ENCODE assay signal across 24 cellular contexts in genomic region chr6:6620752-6621151, GRCh38. TPM values are rescaled to one million over a fixed set of nuclear protein-coding genes. Genes with fewer than 3 reads are reported as not detected.
DNase-seq lines count a peak whose midpoint lies in the region; ATAC-seq and TF ChIP-seq lines count a peak whose summit lies in the region.
"Had no signal": no experiment of that assay in that cellular context is flagged by ENCODE, and none has a peak within 500 bp of the region (broad histone marks: within the 10 kb centered on the region; RNA-seq: fewer than 3 reads in every experiment).

No MANE protein-coding gene starts in this region.

- H3K36me3 Mint-ChIP-seq in naive B cell = peaks cover 27 to 34% of the 10 kb centered on the region in 2 donors
- H3K36me3 Mint-ChIP-seq: CD8-positive, alpha-beta memory T cell had no signal

- WGBS in right cardiac atrium = 45% methylated on average over 4 of the region's 4 CpGs

- H3K36me3 ChIP-seq in right atrium auricular region (no peaks in the 10 kb centered on the region), subcutaneous abdominal adipose tissue (ENCODE audit: control insufficient read depth in 5 of 5, insufficient read depth in 5 of 5, low read length in 5 of 5) (no peaks in the 10 kb centered on the region)
- H3K36me3 ChIP-seq: BE2C, HAP-1 had no signal

- H3K4me3 Mint-ChIP-seq in naive B cell = no peak overlapping the region
- H3K4me3 Mint-ChIP-seq: CD14-positive monocyte; CD4-positive, alpha-beta T cell; CD8-positive, alpha-beta memory T cell had no signal

- no peaks in the 10 kb centered on the region for H3K27me3 Mint-ChIP-seq in naive B cell
- H3K27me3 Mint-ChIP-seq: CD4-positive, alpha-beta T cell; CD8-positive, alpha-beta memory T cell had no signal

- no peak overlapping the region for H3K9ac ChIP-seq in subcutaneous abdominal adipose tissue (ENCODE audit: low read length in 5 of 5)
- H3K9ac ChIP-seq: BLaER1 treated with 17β-estradiol and CSF1 and Interleukin-3, amounts not matched to agents 10 nM and 100 nM had no signal

- no peaks in the 10 kb centered on the region for H3K9me3 ChIP-seq in right cardiac atrium (ENCODE audit: control insufficient read depth, low read length)
- no peaks in the 10 kb centered on the region for H3K9me3 ChIP-seq in right atrium auricular region
- no peaks in the 10 kb centered on the region for H3K9me3 ChIP-seq in subcutaneous abdominal adipose tissue (ENCODE audit: control insufficient read depth in 5 of 5, low read length in 5 of 5)
- H3K9me3 ChIP-seq: A549, BE2C, HAP-1 had no signal

- H3K4me1 Mint-ChIP-seq in naive B cell = peaks cover 78 to 87% (median 79%) of the 10 kb centered on the region in 3 donors

- no peaks in the 10 kb centered on the region for H3K27me3 ChIP-seq in right cardiac atrium (ENCODE audit: control insufficient read depth, insufficient read depth)
- no peaks in the 10 kb centered on the region for H3K27me3 ChIP-seq in right atrium auricular region
- no peaks in the 10 kb centered on the region for H3K27me3 ChIP-seq in subcutaneous abdominal adipose tissue (ENCODE audit: control insufficient read depth in 5 of 5, insufficient read depth in 4 of 5, low read length in 5 of 5)
- H3K27me3 ChIP-seq: BE2C; BLaER1 treated with 17β-estradiol and CSF1 and Interleukin-3, amounts not matched to agents 10 nM and 100 nM had no signal

- H3K4me1 ChIP-seq in right cardiac atrium (ENCODE audit: control insufficient read depth, insufficient read depth, low read length) (peaks cover 5% of the 10 kb centered on the region), right atrium auricular region (no peaks in the 10 kb centered on the region), subcutaneous abdominal adipose tissue (ENCODE audit: control insufficient read depth in 5 of 5, insufficient read depth in 5 of 5, low read length in 5 of 5) (peaks cover 0 to 50% (median 48%) of the 10 kb centered on the region in 5 donors)
- H3K4me1 ChIP-seq: A549, HAP-1 had no signal

- no peak for TF ChIP-seq CTCF in right atrium auricular region (IDR thresholded peaks at IDR 0.05)
- TF ChIP-seq CTCF in coronary artery (IDR thresholded peaks at IDR 0.05) = no peak

- intact Hi-C loops in right cardiac atrium (cut with DNase I) = no loop called here

- H3K27ac Mint-ChIP-seq in naive B cell = peak overlapping the region; percentile 56 to 94 (median 66)
- H3K27ac Mint-ChIP-seq: CD4-positive, alpha-beta T cell; CD8-positive, alpha-beta memory T cell had no signal

- H3K27ac ChIP-seq in right cardiac atrium (ENCODE audit: low read length) (peak overlapping the region; percentile 30), right atrium auricular region (no peak overlapping the region), angular gyrus (ENCODE audit: low read depth, low read length) (peak overlapping the region; percentile 12), subcutaneous abdominal adipose tissue (ENCODE audit: low read depth, low read length) (peak overlapping the region; percentile 83), coronary artery (no peak overlapping the region)
- H3K27ac ChIP-seq: A549; BLaER1 treated with 17β-estradiol and CSF1 and Interleukin-3, amounts not matched to agents 10 nM and 100 nM had no signal

- ATAC-seq in right cardiac atrium = peak; percentile 24 to 59
- ATAC-seq in naive B cell (ENCODE audit: low read depth in 2 of 2) = no peak
- ATAC-seq in GM19397 (IDR thresholded peaks at IDR 0.05; ENCODE audit: unreplicated experiment) = no peak
- no peak for ATAC-seq in HG03565 (IDR thresholded peaks at IDR 0.05; ENCODE audit: unreplicated experiment)
- ATAC-seq: A549 had no signal

- no peak for DNase-seq in right cardiac atrium
- no peak for DNase-seq in right atrium auricular region (ENCODE audit: low spot score)
- no peak for DNase-seq in naive B cell
- DNase-seq in coronary artery (ENCODE audit: low spot score) = no peak
- DNase-seq: 8988T; ACHN; BE2C; CD4-positive, alpha-beta T cell; CD8-positive, alpha-beta memory T cell; DMS 273 treated with DMSO at 0.1 percent for 48 hours; DMS53; DMS79 treated with DMSO at 0.1 percent for 48 hours; GF-D8; GOT3 had no signal

- H3K4me3 ChIP-seq in right cardiac atrium (ENCODE audit: low read length) (no peak overlapping the region), right atrium auricular region (no peak overlapping the region), subcutaneous abdominal adipose tissue (ENCODE audit: low read depth in 1 of 5, low read length in 5 of 5) (no peak overlapping the region), coronary artery (no peak overlapping the region)
- H3K4me3 ChIP-seq: A549; BLaER1 treated with 17β-estradiol and CSF1 and Interleukin-3, amounts not matched to agents 10 nM and 100 nM; HAP-1 had no signal

- no peaks in the 10 kb centered on the region for H3K9me3 Mint-ChIP-seq in naive B cell
- H3K9me3 Mint-ChIP-seq: CD14-positive monocyte; CD4-positive, alpha-beta T cell; CD8-positive, alpha-beta memory T cell had no signal

RNA-seq across cellular contexts. Expression of gene LY86, which starts 32.2 kb away (rescaled TPM):
- 1 to 10 TPM; 1.8 to 4.1 (median 2.6) TPM for total RNA-seq in right cardiac atrium
- 1.7 TPM for polyA plus RNA-seq in right cardiac atrium
- 1 to 10 TPM in 1 of 2 donors, under 1 TPM in 1; 0.82 to 5.2 TPM for total RNA-seq in right atrium auricular region
- 100 to 1,000 TPM; 310 to 556 (median 476) TPM for polyA plus RNA-seq in naive B cell (ENCODE audit: low read depth in 6 of 6)
- total RNA-seq: Daoy, G401 had no signal
- polyA plus RNA-seq: A549 had no signal

Comparison
In these comparisons a context has a peak if more than half of its experiments do, and no peak if none do; other contexts are left out.
1. H3K27ac ChIP-seq: peak in right cardiac atrium (single experiment), angular gyrus (single experiment) and subcutaneous abdominal adipose tissue (single experiment); none in right atrium auricular region (0 of 2) and coronary artery (0 of 2).
2. ATAC-seq: peak in right cardiac atrium (2 of 2); none in naive B cell (0 of 2), GM19397 (single experiment) and HG03565 (single experiment).